Comparison of ENCODE assay signal across 1 cellular context in the genomic region with DNA sequence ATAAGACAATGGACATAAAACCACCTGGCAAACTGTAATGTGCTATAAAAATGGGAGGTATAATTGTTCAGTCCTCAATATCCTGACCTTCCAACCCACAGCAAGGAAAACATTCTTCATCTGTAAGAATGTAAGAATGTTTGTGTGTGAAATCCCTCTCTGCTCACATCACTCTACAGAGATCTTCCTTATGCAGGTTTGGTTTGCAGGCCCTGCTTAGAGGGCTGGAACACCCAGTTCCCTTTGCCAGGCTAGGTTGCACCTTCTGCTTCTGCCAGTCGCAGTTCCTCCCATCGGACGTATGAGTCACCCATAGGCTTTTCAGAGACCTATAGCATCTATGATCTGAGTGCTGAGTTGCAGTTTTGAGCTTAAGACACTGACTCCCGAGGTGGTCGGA.
TF ChIP-seq lines count a peak whose summit lies in the region.

No MANE protein-coding gene starts in this region.

TF ChIP-seq in IMR-90, 13 proteins besides CTCF, POLR2A, EP300 and RAD21:
- no peak for TF ChIP-seq BHLHE40 (IDR thresholded peaks at IDR 0.05; ENCODE audit: low read depth, low read length)
